ENCODE assay signal across 3 cellular contexts in genomic region chr6:14062345-14063029, GRCh38.
TF ChIP-seq lines count a peak whose summit lies in the region.

No MANE protein-coding gene starts in this region.

TF ChIP-seq in HepG2, 621 proteins besides CTCF, POLR2A, EP300 and RAD21:
- TF ChIP-seq THAP8 (CRISPR knock-in tag; IDR thresholded peaks at IDR 0.05; ENCODE audit: borderline replicate concordance) (no peak), ZNF256 (CRISPR knock-in tag; conservative IDR thresholded peaks at IDR 0.05) (peak; percentile 96)

TF ChIP-seq in HEK293, 187 proteins besides CTCF, POLR2A, EP300 and RAD21:
- peak; percentile 30 for TF ChIP-seq SETDB1 (IDR thresholded peaks at IDR 0.05; ENCODE audit: insufficient read length, low read length)
- TF ChIP-seq ZXDB (tag by site-specific recombination; IDR thresholded peaks at IDR 0.05) = no peak
- TF ChIP-seq ZNF707 (tag by site-specific recombination; IDR thresholded peaks at IDR 0.05) = peak; percentile 82

TF ChIP-seq in K562, 482 proteins besides CTCF, POLR2A, EP300 and RAD21:
- TF ChIP-seq ZNF707 (CRISPR knock-in tag; conservative IDR thresholded peaks at IDR 0.05) = peak; percentile 80
- TF ChIP-seq LEF1 (IDR thresholded peaks at IDR 0.05) = no peak
